ENCODE assay signal across 24 cellular contexts in genomic region chr11:27279491-27279890, GRCh38.
"Had no signal": no experiment of that assay in that cellular context is flagged by ENCODE, and none has a peak within 500 bp of the region (broad histone marks: within the 10 kb centered on the region; RNA-seq: fewer than 3 reads in every experiment).

No MANE protein-coding gene starts in this region.

- H3K4me1 ChIP-seq: colonic mucosa, foreskin keratinocyte had no signal

- DNase-seq: colonic mucosa; cortex of kidney; dermis blood vessel endothelial cell; dorsolateral prefrontal cortex; effector CD4-positive, alpha-beta T cell; effector CD8-positive, alpha-beta T cell; effector memory CD4-positive, alpha-beta T cell; effector memory CD8-positive, alpha-beta T cell; endodermal cell; erythroblast; esophagus squamous epithelium; foreskin fibroblast; foreskin keratinocyte; foreskin melanocyte; gastrocnemius medialis; glutamatergic neuron; head of caudate nucleus; heart left ventricle; heart right ventricle had no signal

- H3K4me3 ChIP-seq: colonic mucosa, coronary artery, dorsolateral prefrontal cortex, esophagus muscularis mucosa, esophagus squamous epithelium, gastrocnemius medialis, gastroesophageal sphincter, heart left ventricle, heart right ventricle had no signal

- H3K9me3 ChIP-seq: colonic mucosa, esophagus muscularis mucosa, esophagus squamous epithelium, gastrocnemius medialis, gastroesophageal sphincter, heart left ventricle, heart right ventricle had no signal

- ATAC-seq: effector memory CD8-positive, alpha-beta T cell; esophagus mucosa; foreskin keratinocyte; gastrocnemius medialis; heart left ventricle; heart right ventricle had no signal

- H3K27me3 ChIP-seq: colonic mucosa, esophagus muscularis mucosa, gastrocnemius medialis, heart left ventricle, heart right ventricle had no signal

- H3K27ac ChIP-seq: colonic mucosa, coronary artery, dorsolateral prefrontal cortex, epithelial cell of prostate, esophagus muscularis mucosa, esophagus squamous epithelium, foreskin keratinocyte, gastrocnemius medialis, gastroesophageal sphincter, heart left ventricle, heart right ventricle had no signal

- H3K36me3 ChIP-seq: colonic mucosa, esophagus muscularis mucosa, esophagus squamous epithelium, gastrocnemius medialis, gastroesophageal sphincter, heart left ventricle, heart right ventricle had no signal
